ENCODE assay signal across 18 cellular contexts in the genomic region with DNA sequence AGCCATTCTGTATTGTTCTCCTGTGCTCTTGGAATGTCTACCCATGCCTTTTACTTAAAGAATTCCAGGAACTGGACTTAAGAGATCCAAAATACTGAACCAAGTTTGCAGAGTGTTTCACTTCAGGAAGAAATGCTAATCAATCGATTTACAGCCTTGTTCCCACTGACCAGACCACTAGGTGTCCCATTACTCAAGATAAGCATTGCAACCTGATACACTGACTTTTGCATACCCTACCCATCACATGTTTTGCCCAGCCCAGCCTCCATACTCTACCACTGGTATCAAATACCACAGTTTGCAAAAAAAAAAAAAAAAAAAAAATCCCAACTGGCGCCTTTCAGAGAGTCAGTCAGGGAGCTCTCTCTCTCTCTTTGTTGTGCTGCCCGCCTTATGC.
DNase-seq lines count a peak whose midpoint lies in the region; TF ChIP-seq lines count a peak whose summit lies in the region.
"Had no signal": no experiment of that assay in that cellular context is flagged by ENCODE, and none has a peak within 500 bp of the region (broad histone marks: within the 10 kb centered on the region; RNA-seq: fewer than 3 reads in every experiment).

No MANE protein-coding gene starts in this region.

- intact Hi-C loops in mammary epithelial cell (cut with micrococcal nuclease): no loop called here

- no peaks in the 10 kb centered on the region for H4K20me1 ChIP-seq in mammary epithelial cell (ENCODE audit: insufficient read depth, low read length)
- H4K20me1 ChIP-seq: BLaER1 treated with 17β-estradiol and CSF1 and Interleukin-3, amounts not matched to agents 10 nM and 100 nM had no signal

- no peak overlapping the region for H2AFZ ChIP-seq in mammary epithelial cell (ENCODE audit: low read depth, low read length)
- H2AFZ ChIP-seq: PC-9 had no signal

- H3K9me3 ChIP-seq in mammary epithelial cell (replicated peaks; ENCODE audit: insufficient read depth, low read length): peaks cover 19% of the 10 kb centered on the region

- no peak for TF ChIP-seq CTCF in mammary epithelial cell (conservative IDR thresholded peaks at IDR 0.05 in 1 of 2, IDR thresholded peaks at IDR 0.05 in 1 of 2; ENCODE audit: extremely low read depth in 1 of 2, insufficient read depth in 1 of 2, low read depth in 1 of 2, low read length in 2 of 2)
- no peak for TF ChIP-seq CTCF in RWPE1 (conservative IDR thresholded peaks at IDR 0.05; ENCODE audit: low read depth)

- CTCF ChIA-PET in mammary epithelial cell (lab: Charles Lee; ENCODE audit: low non-redundant PET) (no interaction called here), RWPE1 (lab: Yijun Ruan, JAX) (interaction anchor here (0.6 kb wide), 3 partner anchors 55 to 1203 kb away, joined by 4 to 5 read pairs (median 4); no protein-coding TSS in a partner anchor)

- dilution Hi-C loops in mammary epithelial cell (cut with HindIII; ENCODE audit: low sequenced_read_pairs): no loop called here

- WGBS in mammary epithelial cell (ENCODE audit: low coverage, missing lambda C conversion rate): 57% methylated on average over 2 of the region's 3 CpGs

- in situ Hi-C loops in mammary epithelial cell (cut with MboI; ENCODE audit: low sequenced_read_pairs in 2 of 2): no loop called here

- no peaks in the 10 kb centered on the region for H3K4me1 ChIP-seq in mammary epithelial cell (ENCODE audit: insufficient read depth, low read length)
- H3K4me1 ChIP-seq: BLaER1 treated with 17β-estradiol and CSF1 and Interleukin-3, amounts not matched to agents 10 nM and 100 nM had no signal

- no peaks in the 10 kb centered on the region for H3K36me3 ChIP-seq in mammary epithelial cell (ENCODE audit: insufficient read depth, low read length)
- H3K36me3 ChIP-seq: BLaER1 treated with 17β-estradiol and CSF1 and Interleukin-3, amounts not matched to agents 10 nM and 100 nM had no signal

- no peak overlapping the region for H3K4me3 ChIP-seq in mammary epithelial cell (replicated peaks in 1 of 3; ENCODE audit: insufficient read depth in 1 of 3, low read depth in 2 of 3, low read length in 3 of 3)
- H3K4me3 ChIP-seq: BLaER1 treated with 17β-estradiol and CSF1 and Interleukin-3, amounts not matched to agents 10 nM and 100 nM; PC-9 had no signal

- BruUV-seq in mammary epithelial cell (replicated peaks; lab: Mats Ljungman, UMichigan): no TSS peak

- no peak overlapping the region for H3K4me2 ChIP-seq in mammary epithelial cell (ENCODE audit: insufficient read depth, low read depth, low read length)
- H3K4me2 ChIP-seq: BLaER1 treated with 17β-estradiol and CSF1 and Interleukin-3, amounts not matched to agents 10 nM and 100 nM; KMS-11; PC-9 had no signal

- H3K79me2 ChIP-seq in mammary epithelial cell (ENCODE audit: insufficient read depth, low read length): no peaks in the 10 kb centered on the region

- H3K9ac ChIP-seq in mammary epithelial cell (ENCODE audit: insufficient read depth, low read length): no peak overlapping the region
- H3K9ac ChIP-seq: BLaER1 treated with 17β-estradiol and CSF1 and Interleukin-3, amounts not matched to agents 10 nM and 100 nM; KMS-11 had no signal

- DNase-seq in NCI-H2107 treated with DMSO at 0.1 percent for 48 hours (lab: John Stamatoyannopoulos, UW; ENCODE audit: unreplicated experiment) (peak; percentile 7), NCI-H2107 (lab: John Stamatoyannopoulos, UW) (no peak), HuH-7 (ENCODE audit: low spot score) (peak; percentile 31), SK-N-DZ (ENCODE audit: low spot score) (peak; percentile 15), iPS-NIHi11 (ENCODE audit: low spot score) (peak; percentile 10), NCI-H2081 (lab: John Stamatoyannopoulos, UW) (no peak), mammary epithelial cell (no peak), RWPE1 (ENCODE audit: low spot score) (no peak)
- DNase-seq: 8988T, GOT3, HFFc6, NCI-H1105 treated with DMSO at 0.1 percent for 48 hours, NCI-H1694 treated with DMSO at 0.1 percent for 48 hours, NCI-H510A treated with DMSO at 0.1 percent for 48 hours, PC-9, T-helper 17 cell had no signal

- H3K27ac ChIP-seq in mammary epithelial cell (ENCODE audit: insufficient read depth, low read depth, low read length): no peak overlapping the region
- H3K27ac ChIP-seq in RWPE1: no peak overlapping the region
- H3K27ac ChIP-seq: BLaER1 treated with 17β-estradiol and CSF1 and Interleukin-3, amounts not matched to agents 10 nM and 100 nM; KMS-11; PC-9 had no signal

- no peaks in the 10 kb centered on the region for H3K27me3 ChIP-seq in mammary epithelial cell (ENCODE audit: insufficient read depth, low read length)
- H3K27me3 ChIP-seq: BLaER1 treated with 17β-estradiol and CSF1 and Interleukin-3, amounts not matched to agents 10 nM and 100 nM had no signal

- POLR2A ChIA-PET in RWPE1 (lab: Yijun Ruan, JAX; ENCODE audit: low non-redundant PET): no interaction called here

Comparison
In these comparisons a context has a peak if more than half of its experiments do, and no peak if none do; other contexts are left out.
1. DNase-seq: peak in NCI-H2107 treated with DMSO at 0.1 percent for 48 hours (single experiment), HuH-7 (single experiment), SK-N-DZ (single experiment) and iPS-NIHi11 (single experiment); none in NCI-H2107 (single experiment), NCI-H2081 (0 of 2), mammary epithelial cell (single experiment) and RWPE1 (single experiment).